In the genomic region with DNA sequence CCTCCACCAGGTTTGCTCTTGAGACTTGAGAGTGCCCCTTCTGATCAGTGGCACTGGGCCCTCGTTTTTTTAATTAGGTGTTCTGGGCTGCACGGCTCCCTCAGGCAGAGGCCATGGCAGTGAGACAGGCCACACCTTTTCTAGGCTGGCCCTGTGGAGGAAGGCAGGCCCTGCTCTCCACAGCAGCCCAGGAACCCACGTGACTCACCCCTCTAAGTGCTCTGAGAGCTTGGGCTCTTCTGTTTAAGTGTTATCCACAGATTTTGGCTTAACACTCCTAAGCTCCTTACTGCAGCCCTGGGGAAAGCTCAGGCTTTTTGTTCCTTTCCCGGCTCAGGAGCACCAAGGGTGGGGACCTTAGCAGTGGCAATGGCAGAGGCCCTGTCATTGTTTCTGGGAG, we compare ENCODE assay signal across 15 cellular contexts.
"Had no signal": no experiment of that assay in that cellular context is flagged by ENCODE, and none has a peak within 500 bp of the region (broad histone marks: within the 10 kb centered on the region; RNA-seq: fewer than 3 reads in every experiment).

No MANE protein-coding gene starts in this region.

- H3K4me1 ChIP-seq: esophagus muscularis mucosa, gastrocnemius medialis, heart right ventricle, sigmoid colon, suprapubic skin, thyroid gland, uterus had no signal

- DNase-seq: effector memory CD8-positive, alpha-beta T cell; gastrocnemius medialis; heart right ventricle; hypothalamus; mammary epithelial cell; mucosa of descending colon; naive thymus-derived CD8-positive, alpha-beta T cell; sigmoid colon; stimulated activated naive CD4-positive, alpha-beta T cell treated with Interleukin-2 at 50 U/mL for 16 hours; thyroid gland; uterus had no signal

- H3K27me3 ChIP-seq: esophagus muscularis mucosa, gastrocnemius medialis, heart right ventricle, neutrophil, sigmoid colon, suprapubic skin, thyroid gland, uterus had no signal

- H3K36me3 ChIP-seq: esophagus muscularis mucosa, gastrocnemius medialis, heart right ventricle, neutrophil, sigmoid colon, suprapubic skin, thyroid gland, uterus had no signal

- H3K4me3 ChIP-seq: esophagus muscularis mucosa, gastrocnemius medialis, heart right ventricle, mucosa of descending colon, sigmoid colon, skin epidermis, suprapubic skin, thyroid gland, uterus had no signal

- H3K9me3 ChIP-seq: gastrocnemius medialis, neutrophil, suprapubic skin, thyroid gland, uterus had no signal
